Comparison of ENCODE assay signal across 9 cellular contexts in the genomic region with DNA sequence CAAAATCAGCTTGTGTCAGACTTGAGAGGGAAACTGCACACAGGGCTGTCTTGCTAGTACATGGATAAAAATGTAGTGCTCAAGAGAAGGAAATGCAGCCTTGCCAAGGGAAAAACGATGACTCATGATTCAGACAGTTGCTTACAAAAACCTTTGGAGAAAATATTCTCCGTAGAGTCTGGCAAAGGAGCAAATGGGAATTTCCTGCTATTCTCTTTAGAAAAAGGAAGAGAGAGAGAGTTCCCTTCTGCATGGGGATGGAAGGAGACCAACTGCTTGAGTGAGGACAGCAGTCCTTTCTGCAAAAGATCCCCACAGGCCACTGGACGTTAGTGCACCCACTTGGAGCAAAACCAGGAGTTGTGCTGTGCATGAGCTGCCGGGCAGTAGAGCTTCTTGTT. TPM values are rescaled to one million over a fixed set of nuclear protein-coding genes. Genes with fewer than 3 reads are reported as not detected.
A peak's percentile ranks its signal among the peaks of the same experiment; 100 is the strongest.
DNase-seq lines count a peak whose midpoint lies in the region; ATAC-seq and TF ChIP-seq lines count a peak whose summit lies in the region.
"Had no signal": no experiment of that assay in that cellular context is flagged by ENCODE, and none has a peak within 500 bp of the region (broad histone marks: within the 10 kb centered on the region; RNA-seq: fewer than 3 reads in every experiment).

No MANE protein-coding gene starts in this region.

- intact Hi-C loops in CD8-positive, alpha-beta T cell (cut with DNase I, micrococcal nuclease): loop anchor here in 1 of 2 experiments (5.0 kb wide), 1 partner anchor 38 kb away; the partner anchor contains the start of gene HACD4

- no peaks in the 10 kb centered on the region for H3K27me3 ChIP-seq in endodermal cell (ENCODE audit: control insufficient read depth, insufficient read depth, low read length, poor library complexity, severe bottlenecking)
- no peaks in the 10 kb centered on the region for H3K27me3 ChIP-seq in CD8-positive, alpha-beta T cell (ENCODE audit: insufficient read depth, low read length)

- H3K4me3 ChIP-seq in AG04449 (ENCODE audit: low read depth, low read length) (no peak overlapping the region), endodermal cell (ENCODE audit: low read length) (no peak overlapping the region)
- H3K4me3 ChIP-seq in CD8-positive, alpha-beta T cell (ENCODE audit: low read depth, low read length): no peak overlapping the region

- no peak overlapping the region for H3K9ac ChIP-seq in endodermal cell (ENCODE audit: extremely low read depth, low read length, poor library complexity, severe bottlenecking)

- DNase-seq in AG04449 (ENCODE audit: low read depth, low spot score) (peak; percentile 90), LHCN-M2 (ENCODE audit: low read depth) (peak; percentile 92), endodermal cell (peak; percentile 67), mesothelial cell of epicardium (ENCODE audit: low spot score in 2 of 2, unreplicated experiment in 2 of 2) (no peak), NCI-H146 treated with DMSO at 0.1 percent for 48 hours (lab: John Stamatoyannopoulos, UW; ENCODE audit: unreplicated experiment) (no peak), ecto neural progenitor cell (ENCODE audit: low spot score) (no peak), KG1 (lab: John Stamatoyannopoulos, UW) (no peak)
- no peak for DNase-seq in CD8-positive, alpha-beta T cell

- H3K27ac Mint-ChIP-seq in endodermal cell (no peak overlapping the region), mesothelial cell of epicardium (peak overlapping the region; percentile 35)
- H3K27ac Mint-ChIP-seq in CD8-positive, alpha-beta T cell: no peak overlapping the region
- H3K27ac Mint-ChIP-seq: T-helper 1 cell treated with Interleukin-12 subunit alpha and Interleukin-12 subunit beta and Interleukin-4 antibody, amounts not matched to agents 30 μg/mL and 1 μg/mL, for 36 hours had no signal

- no peak overlapping the region for H3K27ac ChIP-seq in endodermal cell (ENCODE audit: low read depth, low read length)
- no peak overlapping the region for H3K27ac ChIP-seq in CD8-positive, alpha-beta T cell (ENCODE audit: low read depth, low read length)

- no peaks in the 10 kb centered on the region for H3K27me3 Mint-ChIP-seq in endodermal cell (ENCODE audit: insufficient read depth)
- H3K27me3 Mint-ChIP-seq in mesothelial cell of epicardium (ENCODE audit: low read depth): peaks cover 5% of the 10 kb centered on the region
- no peaks in the 10 kb centered on the region for H3K27me3 Mint-ChIP-seq in CD8-positive, alpha-beta T cell (ENCODE audit: low read depth)

- H3K4me3 Mint-ChIP-seq in endodermal cell (no peak overlapping the region), mesothelial cell of epicardium (no peak overlapping the region)
- H3K4me3 Mint-ChIP-seq in CD8-positive, alpha-beta T cell: no peak overlapping the region
- H3K4me3 Mint-ChIP-seq: T-helper 1 cell treated with Interleukin-12 subunit alpha and Interleukin-12 subunit beta and Interleukin-4 antibody, amounts not matched to agents 30 μg/mL and 1 μg/mL, for 36 hours had no signal

- 66 to 79% methylated on average over 4 of the region's 4 CpGs for WGBS in endodermal cell (ENCODE audit: insufficient coverage in 1 of 2, insufficient read length in 1 of 2), 2 experiments

- CTCF ChIA-PET in AG04449 (lab: Yijun Ruan, JAX): interaction anchor here (1.6 kb wide), 1 partner anchor 129 kb away, joined by 5 read pairs; no protein-coding TSS in a partner anchor
- CTCF ChIA-PET in CD8-positive, alpha-beta T cell (lab: Charles Lee): no interaction called here

- H3K36me3 Mint-ChIP-seq in endodermal cell (ENCODE audit: low read depth) (no peaks in the 10 kb centered on the region), mesothelial cell of epicardium (no peaks in the 10 kb centered on the region)
- no peaks in the 10 kb centered on the region for H3K36me3 Mint-ChIP-seq in CD8-positive, alpha-beta T cell

- H3K9me3 ChIP-seq in endodermal cell (ENCODE audit: control insufficient read depth, low read length): no peaks in the 10 kb centered on the region
- no peaks in the 10 kb centered on the region for H3K9me3 ChIP-seq in CD8-positive, alpha-beta T cell (ENCODE audit: low read length)

- no peak for TF ChIP-seq CTCF in AG04449 (IDR thresholded peaks at IDR 0.05; ENCODE audit: insufficient read depth, low read length, missing control alignments)
- peak; percentile 58 for TF ChIP-seq CTCF in endodermal cell (conservative IDR thresholded peaks at IDR 0.05)
- no peak for TF ChIP-seq CTCF in mesothelial cell of epicardium (IDR thresholded peaks at IDR 0.05; ENCODE audit: unreplicated experiment)
- TF ChIP-seq CTCF in CD8-positive, alpha-beta T cell (IDR thresholded peaks at IDR 0.05): no peak

- H3K4me1 Mint-ChIP-seq in endodermal cell (peaks cover 23% of the 10 kb centered on the region), mesothelial cell of epicardium (peaks cover 11% of the 10 kb centered on the region)
- H3K4me1 Mint-ChIP-seq in CD8-positive, alpha-beta T cell (ENCODE audit: low read depth): no peaks in the 10 kb centered on the region

- POLR2A ChIA-PET in AG04449 (lab: Yijun Ruan, JAX): interaction anchor here (0.8 kb wide), 1 partner anchor 89 kb away, joined by 3 read pairs; no protein-coding TSS in a partner anchor
- POLR2A ChIA-PET in CD8-positive, alpha-beta T cell (lab: Charles Lee): no interaction called here

- peaks cover 3% of the 10 kb centered on the region for H3K4me1 ChIP-seq in endodermal cell (ENCODE audit: control insufficient read depth, insufficient read depth, low read length)
- no peaks in the 10 kb centered on the region for H3K4me1 ChIP-seq in CD8-positive, alpha-beta T cell (ENCODE audit: insufficient read depth, low read length)

- H3K36me3 ChIP-seq in endodermal cell (ENCODE audit: control insufficient read depth, insufficient read depth, low read length): no peaks in the 10 kb centered on the region
- H3K36me3 ChIP-seq in CD8-positive, alpha-beta T cell (ENCODE audit: insufficient read depth, low read length): no peaks in the 10 kb centered on the region

- no peak for ATAC-seq in CD8-positive, alpha-beta T cell

- H3K9me3 Mint-ChIP-seq in endodermal cell (peaks cover 17% of the 10 kb centered on the region), mesothelial cell of epicardium (peaks cover 5% of the 10 kb centered on the region)
- H3K9me3 Mint-ChIP-seq in CD8-positive, alpha-beta T cell: no peaks in the 10 kb centered on the region
- H3K9me3 Mint-ChIP-seq: T-helper 1 cell treated with Interleukin-12 subunit alpha and Interleukin-12 subunit beta and Interleukin-4 antibody, amounts not matched to agents 30 μg/mL and 1 μg/mL, for 36 hours had no signal

RNA-seq across cellular contexts. Expression of gene IFNB1, which starts 7.6 kb away (rescaled TPM):
- not detected in 2 replicates for total RNA-seq in LHCN-M2 (2014; rRNA removed)
- not detected for polyA plus RNA-seq in LHCN-M2 (2012)
- total RNA-seq in endodermal cell: not detected
- not detected for polyA plus RNA-seq in endodermal cell (2013, experiment 1 of 2)
- not detected for polyA plus RNA-seq in endodermal cell (2013, experiment 2 of 2)
- total RNA-seq in mesothelial cell of epicardium: not detected in 3 replicates
- total RNA-seq in CD8-positive, alpha-beta T cell: not detected

RNA-seq across cellular contexts. Expression of gene HACD4, which starts 38.7 kb away (rescaled TPM):
- total RNA-seq in LHCN-M2 (2014; rRNA removed) (0.34 and 0.38 TPM in 2 replicates), endodermal cell (1 to 10 TPM; 1.6 to 1.7 TPM), mesothelial cell of epicardium (3.0 TPM in 3 replicates)
- 0.28 TPM for polyA plus RNA-seq in LHCN-M2 (2012)
- 1.5 TPM for polyA plus RNA-seq in endodermal cell (2013, experiment 1 of 2)
- polyA plus RNA-seq in endodermal cell (2013, experiment 2 of 2): 1.4 TPM
- 1 to 10 TPM; 5.9 to 6.3 TPM for total RNA-seq in CD8-positive, alpha-beta T cell

Comparison
In these comparisons a context has a peak if more than half of its experiments do, and no peak if none do; other contexts are left out.
1. DNase-seq: peak in AG04449 (single experiment), LHCN-M2 (single experiment) and endodermal cell (single experiment); none in mesothelial cell of epicardium (0 of 2), NCI-H146 treated with DMSO at 0.1 percent for 48 hours (single experiment), ecto neural progenitor cell (single experiment), KG1 (single experiment) and CD8-positive, alpha-beta T cell (0 of 7).